Comparison of ENCODE assay signal across 8 cellular contexts in the genomic region with DNA sequence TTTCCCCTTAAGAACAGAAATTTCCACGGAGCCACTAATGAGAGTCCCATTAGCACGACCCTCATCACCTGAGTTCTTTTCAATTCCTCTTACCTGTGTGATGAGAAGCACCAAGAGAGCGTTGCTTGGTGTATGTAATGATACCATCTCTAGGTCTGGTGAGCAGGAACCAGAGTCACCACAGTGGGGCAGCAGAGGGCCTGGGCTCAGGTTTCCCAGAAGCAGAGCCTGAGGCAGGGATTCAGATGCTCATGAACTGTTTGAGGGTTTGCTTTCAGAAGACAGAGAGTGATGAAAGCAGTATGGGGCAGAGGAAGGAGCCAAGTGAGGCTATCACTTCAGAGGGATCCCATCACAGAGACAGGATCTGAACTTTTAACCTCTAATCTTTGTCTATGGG. TPM values are rescaled to one million over a fixed set of nuclear protein-coding genes. Genes with fewer than 3 reads are reported as not detected.
DNase-seq lines count a peak whose midpoint lies in the region; ATAC-seq and TF ChIP-seq lines count a peak whose summit lies in the region.

No MANE protein-coding gene starts in this region.

- no peak overlapping the region for H3K4me3 Mint-ChIP-seq in endothelial cell (ENCODE audit: unreplicated experiment)

- H3K27ac Mint-ChIP-seq in endothelial cell (ENCODE audit: unreplicated experiment) = no peak overlapping the region

- no peak for ATAC-seq in GM18907 (IDR thresholded peaks at IDR 0.05; ENCODE audit: unreplicated experiment)

- no peak overlapping the region for H3K27ac ChIP-seq in RWPE1

- H3K27me3 Mint-ChIP-seq in endothelial cell (ENCODE audit: unreplicated experiment) = peaks cover 12% of the 10 kb centered on the region

- H3K36me3 Mint-ChIP-seq in endothelial cell (ENCODE audit: low read depth, unreplicated experiment) = no peaks in the 10 kb centered on the region

- H3K4me1 Mint-ChIP-seq in endothelial cell (ENCODE audit: unreplicated experiment) = peaks cover 10% of the 10 kb centered on the region

- CTCF ChIA-PET in RWPE1 (lab: Yijun Ruan, JAX) = interaction anchor here (0.7 kb wide), 1 partner anchor 66 kb away, joined by 3 read pairs; no protein-coding TSS in a partner anchor

- DNase-seq in NCI-H2196 (lab: John Stamatoyannopoulos, UW; ENCODE audit: unreplicated experiment) (peak; percentile 12), NCI-H2196 treated with DMSO at 0.1 percent for 48 hours (lab: John Stamatoyannopoulos, UW; ENCODE audit: unreplicated experiment) (no peak), RWPE1 (ENCODE audit: low spot score) (peak; percentile 44), endothelial cell (ENCODE audit: low spot score) (no peak), mesenteric fat pad (ENCODE audit: low spot score) (no peak), NCI-H526 treated with DMSO at 0.1 percent for 48 hours (lab: John Stamatoyannopoulos, UW) (no peak)
- peak; percentile 14 to 43 for DNase-seq in stimulated activated CD8-positive, alpha-beta memory T cell treated with anti-CD3 and anti-CD28 coated beads, Interleukin-2, amount 100 ng/mL, for 48 hours (ENCODE audit: low read depth in 2 of 2)

- TF ChIP-seq CTCF in RWPE1 (conservative IDR thresholded peaks at IDR 0.05; ENCODE audit: low read depth) (no peak), endothelial cell (IDR thresholded peaks at IDR 0.05; ENCODE audit: unreplicated experiment) (peak; percentile 12)

- H3K9me3 Mint-ChIP-seq in endothelial cell (ENCODE audit: unreplicated experiment) = no peaks in the 10 kb centered on the region

- POLR2A ChIA-PET in RWPE1 (lab: Yijun Ruan, JAX; ENCODE audit: low non-redundant PET) = no interaction called here

RNA-seq across cellular contexts. Expression of gene PTPRH, which starts 3.1 kb away (rescaled TPM):
- total RNA-seq in endothelial cell (ENCODE audit: unreplicated experiment) = not detected
- total RNA-seq in mesenteric fat pad = 1.00 TPM

RNA-seq across cellular contexts. Expression of gene TMEM86B, which starts 16.1 kb away (rescaled TPM):
- total RNA-seq in endothelial cell (ENCODE audit: unreplicated experiment) (4.1 TPM), mesenteric fat pad (1.6 TPM)

RNA-seq across cellular contexts. Expression of gene SYT5, which starts 32.4 kb away (rescaled TPM):
- 1.6 TPM for total RNA-seq in endothelial cell (ENCODE audit: unreplicated experiment)
- total RNA-seq in mesenteric fat pad = not detected

RNA-seq across cellular contexts. Expression of gene DNAAF3, which starts 46.0 kb away (rescaled TPM):
- total RNA-seq in endothelial cell (ENCODE audit: unreplicated experiment) (2.2 TPM), mesenteric fat pad (0.48 TPM)

RNA-seq across cellular contexts. Expression of gene PPP6R1, which starts 46.4 kb away (rescaled TPM):
- total RNA-seq in endothelial cell (ENCODE audit: unreplicated experiment) (65.6 TPM), mesenteric fat pad (49.4 TPM)

Comparison
In these comparisons a context has a peak if more than half of its experiments do, and no peak if none do; other contexts are left out.
1. DNase-seq: peak in NCI-H2196 (single experiment), RWPE1 (single experiment) and stimulated activated CD8-positive, alpha-beta memory T cell treated with anti-CD3 and anti-CD28 coated beads, Interleukin-2, amount 100 ng/mL, for 48 hours (2 of 2); none in NCI-H2196 treated with DMSO at 0.1 percent for 48 hours (single experiment), endothelial cell (single experiment), mesenteric fat pad (single experiment) and NCI-H526 treated with DMSO at 0.1 percent for 48 hours (single experiment).